Comparison of ENCODE assay signal across 1 cellular context in genomic region chr10:103456074-103456660, GRCh38.
TF ChIP-seq lines count a peak whose summit lies in the region.

No MANE protein-coding gene starts in this region.

TF ChIP-seq in IMR-90, 13 proteins besides CTCF, POLR2A, EP300 and RAD21:
- TF ChIP-seq RFX5 (IDR thresholded peaks at IDR 0.05; ENCODE audit: low read depth, low read length) (no peak), NFE2L2 (IDR thresholded peaks at IDR 0.05; ENCODE audit: low read depth, low read length) (no peak), SMC3 (IDR thresholded peaks at IDR 0.05; ENCODE audit: low read depth, low read length) (no peak), RCOR1 (IDR thresholded peaks at IDR 0.05; ENCODE audit: insufficient replicate concordance, low read length) (no peak), CEBPB (IDR thresholded peaks at IDR 0.05; ENCODE audit: low read depth, low read length) (no peak), MXI1 (IDR thresholded peaks at IDR 0.05; ENCODE audit: borderline replicate concordance, low read depth, low read length) (no peak), USF2 (IDR thresholded peaks at IDR 0.05; ENCODE audit: low read depth, low read length) (no peak), BHLHE40 (IDR thresholded peaks at IDR 0.05; ENCODE audit: low read depth, low read length) (no peak)
